ENCODE assay signal across 17 cellular contexts in genomic region chr7:44063547-44063893, GRCh38. TPM values are rescaled to one million over a fixed set of nuclear protein-coding genes. Genes with fewer than 3 reads are reported as not detected.
DNase-seq lines count a peak whose midpoint lies in the region; ATAC-seq and TF ChIP-seq lines count a peak whose summit lies in the region.
"Had no signal": no experiment of that assay in that cellular context is flagged by ENCODE, and none has a peak within 500 bp of the region (broad histone marks: within the 10 kb centered on the region; RNA-seq: fewer than 3 reads in every experiment).

No MANE protein-coding gene starts in this region.

- H3K4me3 Mint-ChIP-seq in glutamatergic neuron (ENCODE audit: unreplicated experiment), result peak overlapping the region; percentile 59
- H3K4me3 Mint-ChIP-seq: activated naive CD4-positive, alpha-beta T cell treated with anti-CD3 and anti-CD28 coated beads, Interleukin-2, amount 10 ng/mL, durations not matched to agents 7 days and 5 days; CD14-positive monocyte; effector memory CD8-positive, alpha-beta T cell; nephron had no signal

- H3K9me3 Mint-ChIP-seq in glutamatergic neuron (ENCODE audit: unreplicated experiment), result peaks cover 21% of the 10 kb centered on the region
- H3K9me3 Mint-ChIP-seq: activated naive CD4-positive, alpha-beta T cell treated with anti-CD3 and anti-CD28 coated beads, Interleukin-2, amount 10 ng/mL, durations not matched to agents 7 days and 5 days; effector memory CD8-positive, alpha-beta T cell; nephron had no signal

- peak overlapping the region; percentile 2 for H2BK5ac ChIP-seq in neuronal stem cell (ENCODE audit: low read length)

- H3K18ac ChIP-seq in neuronal stem cell (ENCODE audit: low read length), result peak overlapping the region; percentile 89

- H2BK15ac ChIP-seq in neuronal stem cell (ENCODE audit: low read length), result no peak overlapping the region

- no peak for TF ChIP-seq CTCF in glutamatergic neuron (IDR thresholded peaks at IDR 0.05; ENCODE audit: partially characterized antibody, unreplicated experiment)

- peak overlapping the region; percentile 36 for H3K4me2 ChIP-seq in neuronal stem cell (ENCODE audit: insufficient read depth, low read length, poor library complexity, severe bottlenecking)
- H3K4me2 ChIP-seq: smooth muscle cell had no signal

- H4K91ac ChIP-seq in neuronal stem cell (ENCODE audit: low read depth, low read length, poor library complexity), result no peak overlapping the region

- peaks cover 4% of the 10 kb centered on the region for H3K79me1 ChIP-seq in neuronal stem cell (ENCODE audit: low read depth, low read length)

- H2BK120ac ChIP-seq in neuronal stem cell (ENCODE audit: low read depth, low read length), result no peak overlapping the region

- H3K23ac ChIP-seq in neuronal stem cell (ENCODE audit: low read depth, low read length, poor library complexity), result peak overlapping the region; percentile 28

- peaks cover 16% of the 10 kb centered on the region; the same call in 1 of the 2 replicates for H3K27me3 ChIP-seq in HUES6 (ENCODE audit: control insufficient read depth, insufficient read depth, low read length)
- no peaks in the 10 kb centered on the region for H3K27me3 ChIP-seq in neuronal stem cell (ENCODE audit: control insufficient read depth in 3 of 3, insufficient read depth in 3 of 3, low read depth in 1 of 3, low read length in 3 of 3)
- H3K27me3 ChIP-seq: brain microvascular endothelial cell, MG63, testis had no signal

- H3K14ac ChIP-seq in neuronal stem cell (ENCODE audit: low read length), result no peak overlapping the region

- ATAC-seq in GM18519 (IDR thresholded peaks at IDR 0.05; ENCODE audit: low FRiP score, unreplicated experiment), result no peak
- ATAC-seq: effector memory CD8-positive, alpha-beta T cell; foreskin keratinocyte; HCT116 had no signal

- no peak overlapping the region for H4K8ac ChIP-seq in neuronal stem cell (ENCODE audit: low read depth, low read length)

- H3K4ac ChIP-seq in neuronal stem cell (ENCODE audit: low read length), result no peak overlapping the region

- H3K4me1 Mint-ChIP-seq in glutamatergic neuron (ENCODE audit: low read depth, unreplicated experiment), result peaks cover 17% of the 10 kb centered on the region

- peak overlapping the region; percentile 79 for H3K27ac Mint-ChIP-seq in glutamatergic neuron (ENCODE audit: unreplicated experiment)
- H3K27ac Mint-ChIP-seq: activated naive CD4-positive, alpha-beta T cell treated with anti-CD3 and anti-CD28 coated beads, Interleukin-2, amount 10 ng/mL, durations not matched to agents 7 days and 5 days; nephron had no signal

- H3K9ac ChIP-seq in HUES6 (ENCODE audit: low read length) (no peak overlapping the region), neuronal stem cell (ENCODE audit: low read depth, low read length, poor library complexity) (no peak overlapping the region)

- H3K27ac ChIP-seq in HUES6 (ENCODE audit: low read depth, low read length) (no peak overlapping the region), neuronal stem cell (replicated peaks; ENCODE audit: low read length) (peak overlapping the region; percentile 37)
- H3K27ac ChIP-seq: brain microvascular endothelial cell, foreskin keratinocyte, testis had no signal

- H3K4me1 ChIP-seq in HUES6 (ENCODE audit: control insufficient read depth, insufficient read depth, low read length) (peaks cover 32% of the 10 kb centered on the region), neuronal stem cell (ENCODE audit: control insufficient read depth in 2 of 2, insufficient read depth in 1 of 2, low read depth in 1 of 2, low read length in 2 of 2) (peaks cover 19 to 24% of the 10 kb centered on the region in 2 donors)
- H3K4me1 ChIP-seq: foreskin keratinocyte had no signal

- WGBS in neuronal stem cell (ENCODE audit: extremely low coverage in 2 of 2, insufficient read length in 2 of 2, insufficient replicate concordance in 1 of 2), 2 donors, result no CpG with 5 or more reads among the region's 10 CpGs

- H3K9me3 ChIP-seq in HUES6 (ENCODE audit: control insufficient read depth, insufficient read depth, low read depth, low read length) (no peaks in the 10 kb centered on the region), neuronal stem cell (replicated peaks in 1 of 2; ENCODE audit: control insufficient read depth in 2 of 2, insufficient read depth in 1 of 2, low read depth in 1 of 2, low read length in 2 of 2) (no peaks in the 10 kb centered on the region)
- H3K9me3 ChIP-seq: MG63, testis had no signal

- H2AK5ac ChIP-seq in neuronal stem cell (ENCODE audit: low read depth, low read length), result no peak overlapping the region

- H3K27me3 Mint-ChIP-seq in glutamatergic neuron (ENCODE audit: unreplicated experiment), result peaks cover 17% of the 10 kb centered on the region
- H3K27me3 Mint-ChIP-seq: effector memory CD8-positive, alpha-beta T cell had no signal

- no peak overlapping the region for H2AFZ ChIP-seq in neuronal stem cell (ENCODE audit: low read length)

- DNase-seq in glutamatergic neuron (no peak), neuronal stem cell (ENCODE audit: low spot score) (no peak), pons (ENCODE audit: low spot score) (no peak), HK-2 (ENCODE audit: unreplicated experiment) (no peak)
- DNase-seq: activated naive CD4-positive, alpha-beta T cell treated with anti-CD3 and anti-CD28 coated beads, Interleukin-2, amount 10 ng/mL, durations not matched to agents 7 days and 5 days; brain microvascular endothelial cell; effector memory CD8-positive, alpha-beta T cell; foreskin keratinocyte; MG63; NCI-H2107; testis had no signal

- H3K36me3 Mint-ChIP-seq in glutamatergic neuron (ENCODE audit: unreplicated experiment), result no peaks in the 10 kb centered on the region

- no peak overlapping the region for H2BK12ac ChIP-seq in neuronal stem cell (ENCODE audit: low read length)

- H3K4me3 ChIP-seq in HUES6 (ENCODE audit: low read depth, low read length) (peak overlapping the region; percentile 45), neuronal stem cell (ENCODE audit: low read length in 2 of 2) (no peak overlapping the region)
- H3K4me3 ChIP-seq: MG63, smooth muscle cell, testis had no signal

- H3K36me3 ChIP-seq in HUES6 (ENCODE audit: control insufficient read depth, insufficient read depth, low read length) (peaks cover 41% of the 10 kb centered on the region), neuronal stem cell (replicated peaks in 1 of 2; ENCODE audit: control insufficient read depth in 2 of 2, insufficient read depth in 2 of 2, low read length in 2 of 2) (peaks cover 24 to 43% of the 10 kb centered on the region in 2 donors)

RNA-seq across cellular contexts. Expression of gene PGAM2, which starts 1.8 kb away (rescaled TPM):
- total RNA-seq in glutamatergic neuron (ENCODE audit: unreplicated experiment), result 13.3 TPM
- polyA plus RNA-seq in neuronal stem cell (2013, experiment 1 of 2), result 17.7 TPM
- polyA plus RNA-seq in neuronal stem cell (2013, experiment 2 of 2), result 17.9 TPM
- total RNA-seq: smooth muscle cell had no signal
- polyA plus RNA-seq: CD14-positive monocyte, smooth muscle cell had no signal

RNA-seq across cellular contexts. Expression of gene POLM, which starts 18.8 kb away (rescaled TPM):
- 28.8 TPM for total RNA-seq in glutamatergic neuron (ENCODE audit: unreplicated experiment)
- polyA plus RNA-seq in neuronal stem cell (2013, experiment 1 of 2), result 9.9 TPM
- polyA plus RNA-seq in neuronal stem cell (2013, experiment 2 of 2), result 8.9 TPM

RNA-seq across cellular contexts. Expression of gene DBNL, which starts 19.0 kb away (rescaled TPM):
- total RNA-seq in glutamatergic neuron (ENCODE audit: unreplicated experiment), result 154 TPM
- 14.7 TPM for polyA plus RNA-seq in neuronal stem cell (2013, experiment 1 of 2)
- 14.7 TPM for polyA plus RNA-seq in neuronal stem cell (2013, experiment 2 of 2)

RNA-seq across cellular contexts. Expression of gene AEBP1, which starts 40.6 kb away (rescaled TPM):
- total RNA-seq in glutamatergic neuron (ENCODE audit: unreplicated experiment), result 35.4 TPM
- polyA plus RNA-seq in neuronal stem cell (2013, experiment 1 of 2), result 24.7 TPM
- 25.4 TPM for polyA plus RNA-seq in neuronal stem cell (2013, experiment 2 of 2)
- polyA plus RNA-seq: CD14-positive monocyte had no signal

RNA-seq across cellular contexts. Expression of gene POLD2, which starts 59.8 kb away (rescaled TPM):
- 71.2 TPM for total RNA-seq in glutamatergic neuron (ENCODE audit: unreplicated experiment)
- polyA plus RNA-seq in neuronal stem cell (2013, experiment 1 of 2), result 157 TPM
- polyA plus RNA-seq in neuronal stem cell (2013, experiment 2 of 2), result 156 TPM
